Comparison of ENCODE assay signal across 8 cellular contexts in the genomic region with DNA sequence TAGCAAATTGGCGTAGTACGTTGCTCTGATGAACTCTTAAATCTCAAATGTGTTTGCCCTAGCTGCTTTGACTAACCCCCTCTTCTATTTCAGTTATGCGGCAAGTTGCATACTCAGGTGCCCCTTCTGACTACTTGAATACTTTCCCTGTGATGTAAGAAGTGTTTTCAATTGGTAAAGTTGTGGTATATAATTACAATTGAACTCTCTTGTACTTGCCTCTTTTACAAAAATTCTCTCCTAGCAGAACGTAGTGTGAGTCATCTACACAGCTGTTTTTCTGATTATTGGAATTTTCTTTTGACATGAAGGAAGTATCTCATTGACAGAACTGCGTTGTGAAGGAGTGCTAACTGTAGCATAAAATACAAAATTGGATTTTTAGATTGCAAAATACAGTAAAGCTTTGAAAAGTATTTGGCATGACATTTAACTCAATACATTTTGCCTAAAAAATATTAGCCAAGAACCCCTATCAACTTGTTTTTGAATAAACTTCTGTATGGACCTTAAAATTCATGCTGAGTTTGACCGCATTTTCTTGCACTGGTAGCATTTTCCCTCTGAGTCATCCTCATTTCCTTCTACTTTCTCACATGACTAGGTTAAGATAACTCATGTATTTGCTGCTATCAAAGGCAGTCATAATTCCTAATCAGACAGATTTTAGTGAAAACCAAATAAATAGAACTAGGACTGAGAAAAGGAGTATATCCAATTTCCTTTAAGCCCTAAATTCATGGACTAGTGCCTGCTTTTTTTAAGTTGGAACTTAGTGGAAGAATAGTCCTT. TPM values are rescaled to one million over a fixed set of nuclear protein-coding genes. Genes with fewer than 3 reads are reported as not detected.
A peak's percentile ranks its signal among the peaks of the same experiment; 100 is the strongest.
DNase-seq lines count a peak whose midpoint lies in the region; ATAC-seq, FAIRE-seq and TF ChIP-seq lines count a peak whose summit lies in the region.

No MANE protein-coding gene starts in this region.

- H3K9me3 ChIP-seq in left lung (no peaks in the 10 kb centered on the region), WERI-Rb-1 (ENCODE audit: severe bottlenecking) (no peaks in the 10 kb centered on the region)

- ATAC-seq in left lung (peak; percentile 89), GM21381 (IDR thresholded peaks at IDR 0.05; ENCODE audit: unreplicated experiment) (no peak)
- ATAC-seq in stimulated activated naive CD8-positive, alpha-beta T cell treated with anti-CD3 and anti-CD28 coated beads, Interleukin-15, Interleukin-2, amounts not matched to agents 100 U/mL and 50 U/mL, for 24 hours, result no peak

- H3K27me3 ChIP-seq in left lung (peaks cover 17 to 25% of the 10 kb centered on the region in 2 donors), WERI-Rb-1 (ENCODE audit: insufficient read depth, low read depth, severe bottlenecking) (peaks cover 20% of the 10 kb centered on the region)

- intact Hi-C loops in left lung (cut with DNase I), result no loop called here

- TF ChIP-seq CTCF in left lung (IDR thresholded peaks at IDR 0.05), result no peak
- TF ChIP-seq CTCF in WERI-Rb-1 (IDR thresholded peaks at IDR 0.05; ENCODE audit: low read depth, low read length), result no peak

- peak; percentile 56 for DNase-seq in COLO829 (ENCODE audit: low spot score)
- DNase-seq in Kasumi-1 (lab: John Stamatoyannopoulos, UW), result peak; percentile 61 to 71
- peak; percentile 54 for DNase-seq in amniotic epithelial cell (ENCODE audit: low read depth)
- DNase-seq in left lung, result no peak
- DNase-seq in WERI-Rb-1, result no peak
- DNase-seq in GM19239 (ENCODE audit: insufficient read length, low spot score), result no peak
- DNase-seq in stimulated activated naive CD8-positive, alpha-beta T cell treated with anti-CD3 and anti-CD28 coated beads, Interleukin-15, Interleukin-2, amounts not matched to agents 100 U/mL and 50 U/mL, for 24 hours, result no peak

- H3K36me3 ChIP-seq in left lung (no peaks in the 10 kb centered on the region), WERI-Rb-1 (no peaks in the 10 kb centered on the region)

- no peak for FAIRE-seq in GM19239 (lab: Jason Lieb, UNC)

- H3K27ac ChIP-seq in left lung (peak overlapping the region; percentile 11 to 51), WERI-Rb-1 (no peak overlapping the region)

- H3K4me3 ChIP-seq in left lung (no peak overlapping the region), WERI-Rb-1 (ENCODE audit: low read depth, low read length) (no peak overlapping the region)

- peaks cover 9 to 23% of the 10 kb centered on the region in 2 donors for H3K4me1 ChIP-seq in left lung

RNA-seq across cellular contexts. Expression of a gene that starts 6.3 kb away (rescaled TPM):
- total RNA-seq in left lung, result under 1 TPM in 1 of 2 donors, not detected in 1; 0.65 TPM

Comparison
In these comparisons a context has a peak if more than half of its experiments do, and no peak if none do; other contexts are left out.
1. DNase-seq: peak in COLO829 (single experiment), Kasumi-1 (2 of 2) and amniotic epithelial cell (single experiment); none in left lung (0 of 2), WERI-Rb-1 (single experiment), GM19239 (single experiment) and stimulated activated naive CD8-positive, alpha-beta T cell treated with anti-CD3 and anti-CD28 coated beads, Interleukin-15, Interleukin-2, amounts not matched to agents 100 U/mL and 50 U/mL, for 24 hours (single experiment).